1 cellular context compared by ENCODE assay signal in genomic region chr1:235907897-235908240, GRCh38.
TF ChIP-seq lines count a peak whose summit lies in the region.

No MANE protein-coding gene starts in this region.

TF ChIP-seq in HepG2, 621 proteins besides CTCF, POLR2A, EP300 and RAD21 (continued from another document):
- TF ChIP-seq USF2 (IDR thresholded peaks at IDR 0.05; ENCODE audit: low read depth, low read length) = peak; percentile 64
- TF ChIP-seq USF2 (CRISPR knock-in tag; IDR thresholded peaks at IDR 0.05; ENCODE audit: borderline replicate concordance) = no peak
- no peak for TF ChIP-seq ZNF629 (CRISPR knock-in tag; conservative IDR thresholded peaks at IDR 0.05)
- no peak for TF ChIP-seq SKI (IDR thresholded peaks at IDR 0.05; ENCODE audit: partially characterized antibody)
- no peak for TF ChIP-seq CC2D1A (CRISPR knock-in tag; IDR thresholded peaks at IDR 0.05)
- no peak for TF ChIP-seq GZF1 (CRISPR knock-in tag; IDR thresholded peaks at IDR 0.05)
